27 cellular contexts compared by ENCODE assay signal in the genomic region with DNA sequence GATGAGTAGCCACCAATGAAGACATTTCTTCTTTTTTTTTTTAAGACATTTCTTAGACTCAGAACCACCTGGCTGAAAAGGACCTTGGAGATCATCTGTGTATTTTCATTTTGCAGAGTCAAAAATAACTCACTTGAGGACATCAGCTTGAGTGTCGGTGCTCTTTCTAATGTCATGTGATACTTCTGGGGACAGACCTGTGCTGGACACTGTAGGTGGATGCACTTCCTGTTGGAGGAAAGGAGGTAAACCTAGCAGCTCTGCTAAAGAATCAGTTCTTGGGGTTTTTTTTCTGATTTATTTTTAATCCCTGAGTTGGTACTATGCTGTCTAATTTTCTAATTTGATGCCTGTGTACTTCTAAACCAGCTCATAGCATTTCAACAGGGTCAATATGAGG.
"Had no signal": no experiment of that assay in that cellular context is flagged by ENCODE, and none has a peak within 500 bp of the region (broad histone marks: within the 10 kb centered on the region; RNA-seq: fewer than 3 reads in every experiment).

No MANE protein-coding gene starts in this region.

- DNase-seq: naive thymus-derived CD8-positive, alpha-beta T cell; nephron progenitor cell; nucleus accumbens; pancreas; right cardiac atrium; right lobe of liver; sigmoid colon; small intestine; stimulated activated CD4-positive, alpha-beta T cell treated with anti-CD3 and anti-CD28 coated beads, Interleukin-15, amount 100 ng/mL, for 24 hours; stimulated activated CD4-positive, alpha-beta T cell treated with anti-CD3 and anti-CD28 coated beads, Interleukin-2, amount 100 ng/mL, for 24 hours; stimulated activated CD4-positive, alpha-beta T cell treated with anti-CD3 and anti-CD28 coated beads, Interleukin-2, amount 100 ng/mL, for 48 hours; stimulated activated CD4-positive, alpha-beta T cell treated with anti-CD3 and anti-CD28 coated beads, Interleukin-4, amount 100 ng/mL, for 24 hours; stimulated activated naive B cell treated with anti-CD40 and anti-IgM and Interleukin-4, amounts not matched to agents 10 μg/mL and 1 μg/mL and 100 μg/mL, for 72 hours; stimulated activated naive CD4-positive, alpha-beta T cell treated with Interleukin-2 at 50 U/mL for 16 hours; stomach; thyroid gland; trophoblast cell; upper lobe of left lung; uterus had no signal

- H3K36me3 Mint-ChIP-seq: naive thymus-derived CD8-positive, alpha-beta T cell; natural killer cell treated with Interleukin-12 subunit alpha and Interleukin-12 subunit beta and Interleukin-15 and Interleukin-18, amount 100 ng/mL, for 72 hours; stimulated activated effector memory CD8-positive, alpha-beta T cell treated with anti-CD3 and anti-CD28 coated beads, Interleukin-12 subunit alpha, Interleukin-12 subunit beta, amount 100 ng/mL, for 72 hours; stimulated activated naive B cell treated with anti-CD40 and anti-IgM and Interleukin-4, amounts not matched to agents 10 μg/mL and 1 μg/mL and 100 μg/mL, for 72 hours had no signal

- H3K4me3 Mint-ChIP-seq: naive thymus-derived CD8-positive, alpha-beta T cell; natural killer cell treated with Interleukin-12 subunit alpha and Interleukin-12 subunit beta and Interleukin-15 and Interleukin-18, amount 100 ng/mL, for 72 hours; nephron progenitor cell; neural crest cell; stimulated activated effector memory CD8-positive, alpha-beta T cell treated with anti-CD3 and anti-CD28 coated beads, Interleukin-12 subunit alpha, Interleukin-12 subunit beta, amount 100 ng/mL, for 72 hours; stimulated activated naive B cell treated with anti-CD40 and anti-IgM and Interleukin-4, amounts not matched to agents 10 μg/mL and 1 μg/mL and 100 μg/mL, for 72 hours; stimulated activated naive CD8-positive, alpha-beta T cell treated with anti-CD3 and anti-CD28 coated beads, Interleukin-15, Interleukin-2, amounts not matched to agents 100 ng/mL and 50 ng/mL, for 24 hours had no signal

- H3K27me3 Mint-ChIP-seq: natural killer cell treated with Interleukin-12 subunit alpha and Interleukin-12 subunit beta and Interleukin-15 and Interleukin-18, amount 100 ng/mL, for 72 hours had no signal

- H3K27ac Mint-ChIP-seq: naive thymus-derived CD8-positive, alpha-beta T cell; natural killer cell treated with Interleukin-12 subunit alpha and Interleukin-12 subunit beta and Interleukin-15 and Interleukin-18, amount 100 ng/mL, for 72 hours; nephron progenitor cell; stimulated activated effector memory CD8-positive, alpha-beta T cell treated with anti-CD3 and anti-CD28 coated beads, Interleukin-12 subunit alpha, Interleukin-12 subunit beta, amount 100 ng/mL, for 72 hours; stimulated activated naive B cell treated with anti-CD40 and anti-IgM and Interleukin-4, amounts not matched to agents 10 μg/mL and 1 μg/mL and 100 μg/mL, for 72 hours; stimulated activated naive CD8-positive, alpha-beta T cell treated with anti-CD3 and anti-CD28 coated beads, Interleukin-15, Interleukin-2, amounts not matched to agents 100 ng/mL and 50 ng/mL, for 24 hours had no signal

- ATAC-seq: naive thymus-derived CD8-positive, alpha-beta T cell; natural killer cell treated with Interleukin-12 subunit alpha and Interleukin-12 subunit beta and Interleukin-15 and Interleukin-18, amount 100 ng/mL, for 72 hours; pancreas; right cardiac atrium; right lobe of liver; stimulated activated effector memory CD8-positive, alpha-beta T cell treated with anti-CD3 and anti-CD28 coated beads, Interleukin-12 subunit alpha, Interleukin-12 subunit beta, amount 100 ng/mL, for 72 hours; stimulated activated naive B cell treated with anti-CD40 and anti-IgM and Interleukin-4, amounts not matched to agents 10 μg/mL and 1 μg/mL and 100 μg/mL, for 72 hours had no signal

- H3K9me3 Mint-ChIP-seq: neural crest cell; stimulated activated effector memory CD8-positive, alpha-beta T cell treated with anti-CD3 and anti-CD28 coated beads, Interleukin-12 subunit alpha, Interleukin-12 subunit beta, amount 100 ng/mL, for 72 hours had no signal

- H3K36me3 ChIP-seq: neutrophil, pancreas, prostate gland, right lobe of liver, sigmoid colon, stomach, thoracic aorta, thyroid gland, tibial nerve, upper lobe of left lung, uterus had no signal

- H3K9me3 ChIP-seq: neutrophil, pancreas, prostate gland, right lobe of liver, sigmoid colon, thoracic aorta, thyroid gland, tibial nerve, upper lobe of left lung, uterus had no signal

- H3K4me3 ChIP-seq: pancreas, prostate gland, right lobe of liver, sigmoid colon, stomach, thoracic aorta, thyroid gland, tibial nerve, upper lobe of left lung, uterus had no signal

- H3K4me1 Mint-ChIP-seq: naive thymus-derived CD8-positive, alpha-beta T cell; nephron progenitor cell; neural crest cell; stimulated activated effector memory CD8-positive, alpha-beta T cell treated with anti-CD3 and anti-CD28 coated beads, Interleukin-12 subunit alpha, Interleukin-12 subunit beta, amount 100 ng/mL, for 72 hours; stimulated activated naive B cell treated with anti-CD40 and anti-IgM and Interleukin-4, amounts not matched to agents 10 μg/mL and 1 μg/mL and 100 μg/mL, for 72 hours had no signal

- H3K27ac ChIP-seq: neutrophil, pancreas, prostate gland, right lobe of liver, sigmoid colon, stomach, thoracic aorta, thyroid gland, tibial nerve, upper lobe of left lung, uterus had no signal

- H3K4me1 ChIP-seq: pancreas, prostate gland, right lobe of liver, sigmoid colon, stomach, thyroid gland, tibial nerve, upper lobe of left lung, uterus had no signal

- H3K27me3 ChIP-seq: neutrophil, pancreas, right lobe of liver, sigmoid colon, stomach, thyroid gland, tibial nerve, upper lobe of left lung, uterus had no signal
